In the genomic region with DNA sequence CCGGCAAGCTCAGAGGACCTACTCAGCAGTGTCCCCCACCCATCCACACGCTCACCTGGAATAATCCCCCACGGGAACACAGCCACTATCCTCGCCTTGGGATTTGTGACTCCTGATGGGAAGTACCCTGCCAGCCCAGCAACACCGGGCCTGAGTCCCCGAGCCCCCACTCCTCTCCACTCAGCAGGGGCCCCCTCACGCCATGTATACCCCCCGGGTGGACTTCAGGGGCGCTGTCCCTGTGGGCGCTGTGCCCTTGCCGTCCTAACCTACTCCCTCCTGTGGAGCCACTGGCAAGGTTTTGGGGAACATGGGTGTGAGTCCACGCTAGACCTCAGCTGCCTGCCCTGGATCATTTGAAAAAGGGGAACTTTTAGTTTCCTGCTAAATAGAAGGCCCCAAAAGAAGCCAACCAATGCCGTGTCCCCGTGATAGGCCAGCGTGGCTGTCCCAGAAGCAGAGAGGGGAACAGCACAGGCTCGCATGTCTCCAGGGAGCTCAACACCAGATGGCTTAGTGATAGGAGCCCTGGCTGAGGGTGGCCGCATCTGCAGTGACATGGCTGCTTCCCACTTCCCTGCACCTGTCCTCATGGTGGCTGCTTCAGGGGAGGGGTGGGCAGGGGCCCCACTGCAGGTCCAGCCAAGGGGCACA, we compare ENCODE assay signal across 9 cellular contexts.
A peak's percentile ranks its signal among the peaks of the same experiment; 100 is the strongest.
DNase-seq lines count a peak whose midpoint lies in the region; ATAC-seq and TF ChIP-seq lines count a peak whose summit lies in the region.
"Had no signal": no experiment of that assay in that cellular context is flagged by ENCODE, and none has a peak within 500 bp of the region (broad histone marks: within the 10 kb centered on the region; RNA-seq: fewer than 3 reads in every experiment).

No MANE protein-coding gene starts in this region.

- H3K9me3 ChIP-seq in parathyroid adenoma (ENCODE audit: control insufficient read depth, low read length): no peaks in the 10 kb centered on the region

- H3K27me3 Mint-ChIP-seq in activated CD4-positive, alpha-beta memory T cell treated with anti-CD3 and anti-CD28 coated beads, Interleukin-2, amount 10 ng/mL, durations not matched to agents 7 days and 5 days: no peaks in the 10 kb centered on the region

- no peaks in the 10 kb centered on the region for H3K9me3 Mint-ChIP-seq in activated CD4-positive, alpha-beta memory T cell treated with anti-CD3 and anti-CD28 coated beads, Interleukin-2, amount 10 ng/mL, durations not matched to agents 7 days and 5 days

- peaks cover 51% of the 10 kb centered on the region for H3K79me2 ChIP-seq in parathyroid adenoma

- peaks cover 40% of the 10 kb centered on the region for H3K4me1 ChIP-seq in parathyroid adenoma

- no peak overlapping the region for H3K4me3 Mint-ChIP-seq in activated CD4-positive, alpha-beta memory T cell treated with anti-CD3 and anti-CD28 coated beads, Interleukin-2, amount 10 ng/mL, durations not matched to agents 7 days and 5 days

- H3K27ac ChIP-seq in parathyroid adenoma: peak overlapping the region; percentile 89

- CTCF ChIA-PET in activated CD4-positive, alpha-beta memory T cell treated with anti-CD3 and anti-CD28 coated beads, Interleukin-2, amount 10 ng/mL, durations not matched to agents 7 days and 5 days (lab: Charles Lee): interaction anchor here (0.6 to 4.4 kb wide), 7 partner anchors 10 to 253 kb away, joined by 3 to 49 read pairs (median 12); no protein-coding TSS in a partner anchor

- no peak overlapping the region for H3K9ac ChIP-seq in parathyroid adenoma

- peaks cover 71% of the 10 kb centered on the region for H3K4me1 Mint-ChIP-seq in activated CD4-positive, alpha-beta memory T cell treated with anti-CD3 and anti-CD28 coated beads, Interleukin-2, amount 10 ng/mL, durations not matched to agents 7 days and 5 days

- TF ChIP-seq CTCF in parathyroid adenoma (IDR thresholded peaks at IDR 0.05): no peak

- ATAC-seq in GM18861 (IDR thresholded peaks at IDR 0.05; ENCODE audit: unreplicated experiment): peak; percentile 36
- peak; percentile 29 for ATAC-seq in HG03159 (IDR thresholded peaks at IDR 0.05; ENCODE audit: unreplicated experiment)

- H3K4me3 ChIP-seq in parathyroid adenoma (ENCODE audit: low read depth, low read length): no peak overlapping the region

- H3K27me3 ChIP-seq in parathyroid adenoma (ENCODE audit: control insufficient read depth, insufficient read depth, low read length): no peaks in the 10 kb centered on the region

- no peaks in the 10 kb centered on the region for H3K36me3 ChIP-seq in parathyroid adenoma (ENCODE audit: control insufficient read depth, insufficient read depth, low read length)

- POLR2A ChIA-PET in activated CD4-positive, alpha-beta memory T cell treated with anti-CD3 and anti-CD28 coated beads, Interleukin-2, amount 10 ng/mL, durations not matched to agents 7 days and 5 days (lab: Charles Lee): interaction anchor here (1.0 to 6.7 kb wide), 6 partner anchors 14 to 82 kb away, joined by 3 to 170 read pairs (median 38); partner anchors contain the start of gene MBP

- no peak overlapping the region for H2AFZ ChIP-seq in parathyroid adenoma

- H3K27ac Mint-ChIP-seq in activated CD4-positive, alpha-beta memory T cell treated with anti-CD3 and anti-CD28 coated beads, Interleukin-2, amount 10 ng/mL, durations not matched to agents 7 days and 5 days: peak overlapping the region; percentile 94

- DNase-seq in activated CD4-positive, alpha-beta memory T cell treated with anti-CD3 and anti-CD28 coated beads, Interleukin-2, amount 10 ng/mL, durations not matched to agents 7 days and 5 days: no peak
- DNase-seq in foreskin melanocyte (no peak), activated gamma-delta T cell treated with Interleukin-2 at 50 U/mL for 16 hours (no peak), NCI-H187 treated with DMSO at 0.1 percent for 48 hours (lab: John Stamatoyannopoulos, UW) (no peak)
- DNase-seq in activated effector memory CD4-positive, alpha-beta T cell treated with anti-CD3 and anti-CD28 coated beads, Interleukin-2, amount 50 U/mL, for 16 hours: no peak
- DNase-seq: NCI-H526 treated with DMSO at 0.1 percent for 48 hours had no signal

- no peak overlapping the region for H3K4me2 ChIP-seq in parathyroid adenoma (ENCODE audit: low read length)

- H3K36me3 Mint-ChIP-seq in activated CD4-positive, alpha-beta memory T cell treated with anti-CD3 and anti-CD28 coated beads, Interleukin-2, amount 10 ng/mL, durations not matched to agents 7 days and 5 days (ENCODE audit: low read depth): peaks cover 35% of the 10 kb centered on the region
